20 cellular contexts compared by ENCODE assay signal in the genomic region with DNA sequence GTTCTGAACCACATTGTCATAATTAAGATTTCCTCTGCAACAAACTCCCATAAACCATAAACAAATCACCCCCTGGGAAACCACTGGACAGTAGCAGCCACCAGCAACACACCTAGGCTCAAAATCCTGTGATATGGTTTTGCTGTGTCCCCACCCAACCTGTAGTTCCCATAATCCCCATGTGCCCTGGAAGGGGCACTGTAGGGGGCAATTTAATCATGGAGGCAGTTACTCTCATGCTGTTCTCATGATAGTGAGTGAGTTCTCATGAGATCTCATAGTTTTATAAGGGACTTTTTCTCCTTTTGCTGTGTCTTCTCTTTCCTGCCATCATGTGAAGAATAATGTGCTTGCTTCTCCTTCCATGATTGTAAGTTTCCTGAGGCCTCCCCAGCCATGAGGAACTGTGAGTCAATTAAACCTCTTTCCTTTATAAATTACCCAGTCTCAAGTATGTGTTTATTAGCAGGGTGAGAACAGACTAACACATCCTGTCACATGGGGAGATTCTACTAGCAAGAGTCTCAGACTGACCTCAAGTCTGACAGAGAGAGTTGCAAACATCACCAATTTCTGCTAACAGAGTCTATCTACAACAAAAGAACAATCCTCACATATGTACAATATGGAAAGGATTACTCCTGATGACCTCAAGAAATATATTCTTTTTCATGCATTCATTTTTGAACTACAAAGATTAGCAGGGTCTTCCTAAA.
"Had no signal": no experiment of that assay in that cellular context is flagged by ENCODE, and none has a peak within 500 bp of the region (broad histone marks: within the 10 kb centered on the region; RNA-seq: fewer than 3 reads in every experiment).

No MANE protein-coding gene starts in this region.

- H3K4me1 ChIP-seq: heart left ventricle had no signal

- H3K27ac Mint-ChIP-seq: activated B cell treated with CpG ODN at 0.5 μM for 24 hours; activated CD4-positive, alpha-beta T cell treated with anti-CD3 and anti-CD28 coated beads for 36 hours; activated naive CD8-positive, alpha-beta T cell treated with anti-CD3 and anti-CD28 coated beads for 36 hours; memory B cell; naive B cell; type B pancreatic cell had no signal

- DNase-seq: activated B cell treated with CpG ODN at 0.5 μM for 24 hours; activated CD4-positive, alpha-beta T cell treated with anti-CD3 and anti-CD28 coated beads for 36 hours; activated CD4-positive, alpha-beta T cell treated with anti-CD3 and anti-CD28 coated beads, Interleukin-2, amount 50 U/mL, for 4 hours; activated naive CD4-positive, alpha-beta T cell treated with Interleukin-2 at 50 U/mL for 16 hours; activated naive CD8-positive, alpha-beta T cell treated with anti-CD3 and anti-CD28 coated beads for 36 hours; activated T-cell treated with anti-CD3 and anti-CD28 coated beads, Interleukin-2, amount 50 U/mL, for 48 hours; heart left ventricle; left colon; mucosa of descending colon; naive B cell; stimulated activated CD4-positive, alpha-beta T cell treated with anti-CD3 and anti-CD28 coated beads, Interleukin-4, amount 100 ng/mL, for 1 hour; stimulated activated naive CD4-positive, alpha-beta T cell treated with Interleukin-2 at 50 U/mL for 16 hours; T-helper 9 cell had no signal

- H3K27me3 Mint-ChIP-seq: activated B cell treated with CpG ODN at 0.5 μM for 24 hours; activated CD4-positive, alpha-beta T cell treated with anti-CD3 and anti-CD28 coated beads for 36 hours; activated naive CD8-positive, alpha-beta T cell treated with anti-CD3 and anti-CD28 coated beads for 36 hours; memory B cell; naive B cell; type B pancreatic cell had no signal

- H3K9me3 Mint-ChIP-seq: activated B cell treated with CpG ODN at 0.5 μM for 24 hours; activated naive CD8-positive, alpha-beta T cell treated with anti-CD3 and anti-CD28 coated beads for 36 hours; memory B cell; naive B cell had no signal

- FAIRE-seq: bronchial epithelial cell, islet of Langerhans had no signal

- H3K9me3 ChIP-seq: heart left ventricle, mucosa of descending colon, thoracic aorta had no signal

- H3K4me3 ChIP-seq: coronary artery, heart left ventricle, mucosa of descending colon, thoracic aorta had no signal

- H3K4me3 Mint-ChIP-seq: activated B cell treated with CpG ODN at 0.5 μM for 24 hours; activated CD4-positive, alpha-beta T cell treated with anti-CD3 and anti-CD28 coated beads for 36 hours; activated naive CD8-positive, alpha-beta T cell treated with anti-CD3 and anti-CD28 coated beads for 36 hours; memory B cell; naive B cell; type B pancreatic cell had no signal

- H3K36me3 Mint-ChIP-seq: activated naive CD8-positive, alpha-beta T cell treated with anti-CD3 and anti-CD28 coated beads for 36 hours; memory B cell; naive B cell; type B pancreatic cell had no signal

- H3K27ac ChIP-seq: coronary artery, epithelial cell of prostate, heart left ventricle, thoracic aorta had no signal

- H3K36me3 ChIP-seq: heart left ventricle, thoracic aorta had no signal

- H3K4me1 Mint-ChIP-seq: activated B cell treated with CpG ODN at 0.5 μM for 24 hours; activated CD4-positive, alpha-beta T cell treated with anti-CD3 and anti-CD28 coated beads for 36 hours; activated naive CD8-positive, alpha-beta T cell treated with anti-CD3 and anti-CD28 coated beads for 36 hours; memory B cell; naive B cell had no signal

- ATAC-seq: activated CD4-positive, alpha-beta T cell treated with anti-CD3 and anti-CD28 coated beads for 36 hours; heart left ventricle; left colon; mucosa of descending colon had no signal
